In the genomic region with DNA sequence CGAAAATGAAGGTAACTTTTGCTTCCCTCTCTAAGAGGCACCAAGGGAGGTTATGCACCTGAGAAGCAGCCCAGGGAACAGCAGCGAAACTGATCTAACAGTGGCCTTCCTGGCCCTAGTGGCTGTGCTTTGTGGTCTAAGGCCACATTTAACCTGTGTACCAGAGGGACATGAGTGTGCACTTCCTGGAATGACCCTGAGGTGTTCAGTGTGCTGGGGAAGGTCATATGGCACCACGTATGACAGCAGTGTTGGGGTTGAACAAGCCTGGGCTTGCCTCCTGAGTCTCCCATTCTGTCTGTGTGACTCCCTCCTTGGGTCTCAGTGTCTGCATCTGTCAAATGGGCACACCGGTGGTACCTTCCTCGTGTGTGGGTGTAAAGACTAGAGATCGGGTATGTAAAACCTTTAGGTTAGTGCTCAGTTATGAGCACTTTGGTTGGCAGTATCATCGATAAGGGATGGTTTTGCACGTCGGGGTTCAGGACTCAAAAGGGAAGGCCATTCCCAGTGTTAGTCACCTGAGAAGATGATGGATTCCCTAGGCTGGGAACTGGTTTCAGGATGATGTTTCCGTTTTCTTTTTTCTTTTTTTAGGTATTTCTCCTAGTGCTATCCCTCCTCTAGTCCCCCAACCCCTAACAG, we compare ENCODE assay signal across 13 cellular contexts. TPM values are rescaled to one million over a fixed set of nuclear protein-coding genes. Genes with fewer than 3 reads are reported as not detected.
DNase-seq lines count a peak whose midpoint lies in the region; ATAC-seq lines count a peak whose summit lies in the region.
"Had no signal": no experiment of that assay in that cellular context is flagged by ENCODE, and none has a peak within 500 bp of the region (broad histone marks: within the 10 kb centered on the region; RNA-seq: fewer than 3 reads in every experiment).

No MANE protein-coding gene starts in this region.

- peaks cover 10% of the 10 kb centered on the region for H3K36me3 Mint-ChIP-seq in activated CD8-positive, alpha-beta T cell treated with anti-CD3 and anti-CD28 coated beads, Interleukin-2, amount 10 ng/mL, durations not matched to agents 7 days and 5 days (ENCODE audit: low read depth)
- H3K36me3 Mint-ChIP-seq: CD4-positive, CD25-positive, alpha-beta regulatory T cell had no signal

- H3K9me3 Mint-ChIP-seq in activated CD8-positive, alpha-beta T cell treated with anti-CD3 and anti-CD28 coated beads, Interleukin-2, amount 10 ng/mL, durations not matched to agents 7 days and 5 days (ENCODE audit: insufficient read depth) = no peaks in the 10 kb centered on the region

- H3K27me3 Mint-ChIP-seq in activated CD8-positive, alpha-beta T cell treated with anti-CD3 and anti-CD28 coated beads, Interleukin-2, amount 10 ng/mL, durations not matched to agents 7 days and 5 days (ENCODE audit: low read depth) = peaks cover 13% of the 10 kb centered on the region

- peaks cover 43% of the 10 kb centered on the region for H3K4me1 Mint-ChIP-seq in activated CD8-positive, alpha-beta T cell treated with anti-CD3 and anti-CD28 coated beads, Interleukin-2, amount 10 ng/mL, durations not matched to agents 7 days and 5 days (ENCODE audit: low read depth)

- POLR2A ChIA-PET in activated CD8-positive, alpha-beta T cell treated with anti-CD3 and anti-CD28 coated beads, Interleukin-2, amount 10 ng/mL, durations not matched to agents 7 days and 5 days (lab: Charles Lee) = no interaction called here

- no peak overlapping the region for H3K4me3 Mint-ChIP-seq in activated CD8-positive, alpha-beta T cell treated with anti-CD3 and anti-CD28 coated beads, Interleukin-2, amount 10 ng/mL, durations not matched to agents 7 days and 5 days
- H3K4me3 Mint-ChIP-seq: H9 had no signal

- peak overlapping the region; percentile 0; the same call in 1 of the 2 replicates for H3K4me3 ChIP-seq in GM08714 (ENCODE audit: low read length)
- H3K4me3 ChIP-seq: SJCRH30 had no signal

- CTCF ChIA-PET in activated CD8-positive, alpha-beta T cell treated with anti-CD3 and anti-CD28 coated beads, Interleukin-2, amount 10 ng/mL, durations not matched to agents 7 days and 5 days (lab: Charles Lee) = no interaction called here

- no peak for DNase-seq in activated CD8-positive, alpha-beta T cell treated with anti-CD3 and anti-CD28 coated beads, Interleukin-2, amount 10 ng/mL, durations not matched to agents 7 days and 5 days
- DNase-seq in NCI-H345 treated with DMSO at 0.1 percent for 48 hours (lab: John Stamatoyannopoulos, UW; ENCODE audit: unreplicated experiment) (no peak), NCI-H2081 (lab: John Stamatoyannopoulos, UW) (no peak), NCI-H446 (lab: John Stamatoyannopoulos, UW) (no peak)
- no peak for DNase-seq in activated CD4-positive, alpha-beta T cell treated with anti-CD3 and anti-CD28 coated beads for 1 hour
- DNase-seq: activated T-cell treated with anti-CD3 and anti-CD28 coated beads for 4 hours; CD4-positive, CD25-positive, alpha-beta regulatory T cell; H9; NCI-H146; SJCRH30 had no signal

- ATAC-seq in GM19324 (IDR thresholded peaks at IDR 0.05; ENCODE audit: low FRiP score, unreplicated experiment) (peak; percentile 37), HG03039 (IDR thresholded peaks at IDR 0.05; ENCODE audit: unreplicated experiment) (peak; percentile 32)
- ATAC-seq in activated CD8-positive, alpha-beta T cell treated with anti-CD3 and anti-CD28 coated beads, Interleukin-2, amount 10 ng/mL, durations not matched to agents 7 days and 5 days = no peak

- H3K27ac Mint-ChIP-seq in activated CD8-positive, alpha-beta T cell treated with anti-CD3 and anti-CD28 coated beads, Interleukin-2, amount 10 ng/mL, durations not matched to agents 7 days and 5 days = peak overlapping the region; percentile 58
- H3K27ac Mint-ChIP-seq: CD4-positive, CD25-positive, alpha-beta regulatory T cell; H9 had no signal

RNA-seq across cellular contexts. Expression of a gene that starts 31.9 kb away (rescaled TPM):
- total RNA-seq in activated CD8-positive, alpha-beta T cell treated with anti-CD3 and anti-CD28 coated beads, Interleukin-2, amount 10 ng/mL, durations not matched to agents 7 days and 5 days = 10 to 100 TPM; 10.1 to 11.1 TPM
